ENCODE assay signal across 11 cellular contexts in genomic region chr5:83492331-83492730, GRCh38. TPM values are rescaled to one million over a fixed set of nuclear protein-coding genes. Genes with fewer than 3 reads are reported as not detected.
"Had no signal": no experiment of that assay in that cellular context is flagged by ENCODE, and none has a peak within 500 bp of the region (broad histone marks: within the 10 kb centered on the region; RNA-seq: fewer than 3 reads in every experiment).

No MANE protein-coding gene starts in this region.

- H3K9me3 ChIP-seq: testis had no signal

- H3K4me1 ChIP-seq: testis had no signal

- H3K4me3 ChIP-seq: coronary artery, lung, testis had no signal

- DNase-seq: activated CD4-positive, alpha-beta T cell treated with anti-CD3 and anti-CD28 coated beads for 48 hours; activated CD8-positive, alpha-beta T cell treated with anti-CD3 and anti-CD28 coated beads, Interleukin-2, amount 10 ng/mL, durations not matched to agents 7 days and 5 days; activated naive CD4-positive, alpha-beta T cell treated with anti-CD3 and anti-CD28 coated beads for 36 hours; central memory CD4-positive, alpha-beta T cell; effector CD8-positive, alpha-beta T cell; hypothalamus; stimulated activated CD4-positive, alpha-beta T cell treated with anti-CD3 and anti-CD28 coated beads, Interleukin-4, amount 100 ng/mL, for 1 hour; stimulated activated naive CD8-positive, alpha-beta T cell treated with anti-CD3 and anti-CD28 coated beads, Interleukin-15, amount 100 ng/mL, for 72 hours; testis had no signal

- H3K27ac ChIP-seq: coronary artery, testis had no signal

- H3K27me3 ChIP-seq: testis had no signal

RNA-seq across cellular contexts. Expression of gene VCAN, which starts 20.8 kb away (rescaled TPM):
- total RNA-seq: activated naive CD4-positive, alpha-beta T cell treated with anti-CD3 and anti-CD28 coated beads for 36 hours had no signal
